17 cellular contexts compared by ENCODE assay signal in the genomic region with DNA sequence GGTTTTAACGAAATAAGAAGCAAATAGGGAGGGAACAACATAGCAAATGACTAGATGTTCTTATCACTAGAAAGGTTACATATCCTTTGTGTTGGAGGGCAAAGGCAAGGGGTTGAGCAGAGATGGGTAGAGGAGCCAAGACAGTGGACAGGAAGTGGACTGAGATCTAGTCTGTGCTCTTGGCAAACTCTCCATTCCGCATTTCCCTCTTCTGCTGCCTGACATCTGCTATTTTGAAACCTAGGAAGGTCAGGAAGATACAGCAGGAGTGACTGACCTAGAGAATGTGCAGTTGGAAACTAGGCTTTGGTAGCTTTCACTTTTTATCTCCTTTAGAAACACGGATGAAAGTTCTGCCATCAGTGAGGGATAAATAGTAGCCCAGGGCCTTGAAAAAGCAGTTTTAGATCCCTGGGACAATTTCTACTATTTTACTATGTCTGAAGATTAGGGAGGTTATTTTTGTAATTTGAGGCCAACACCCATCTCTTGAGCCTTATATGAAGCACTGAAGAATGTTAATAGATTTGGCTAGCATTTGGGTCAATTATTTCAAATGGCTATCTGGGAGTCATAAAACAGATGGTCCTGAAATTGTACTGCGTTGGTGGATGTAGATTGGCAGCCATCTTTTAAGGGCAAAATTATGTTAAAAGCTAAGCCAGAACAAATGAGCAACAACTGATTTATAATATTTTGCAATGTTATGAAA.
"Had no signal": no experiment of that assay in that cellular context is flagged by ENCODE, and none has a peak within 500 bp of the region (broad histone marks: within the 10 kb centered on the region; RNA-seq: fewer than 3 reads in every experiment).

No MANE protein-coding gene starts in this region.

- H3K27ac Mint-ChIP-seq: activated B cell treated with CpG ODN at 0.5 μM for 24 hours; activated CD4-positive, alpha-beta T cell treated with anti-CD3 and anti-CD28 coated beads, Interleukin-2, amount 10 ng/mL, durations not matched to agents 24 days and 14 days; activated naive CD8-positive, alpha-beta T cell treated with anti-CD3 and anti-CD28 coated beads for 36 hours; stimulated activated naive CD8-positive, alpha-beta T cell treated with anti-CD3 and anti-CD28 coated beads, Interleukin-15, Interleukin-2, amounts not matched to agents 100 ng/mL and 50 ng/mL, for 24 hours; T-helper 2 cell treated with Interferon-gamma antibody and Interleukin-4, amounts not matched to agents 5 μg/mL and 100 μg/mL, for 36 hours had no signal

- H3K4me3 Mint-ChIP-seq: activated B cell treated with CpG ODN at 0.5 μM for 24 hours; activated CD4-positive, alpha-beta T cell treated with anti-CD3 and anti-CD28 coated beads, Interleukin-2, amount 10 ng/mL, durations not matched to agents 24 days and 14 days; activated naive CD8-positive, alpha-beta T cell treated with anti-CD3 and anti-CD28 coated beads for 36 hours; central memory CD8-positive, alpha-beta T cell; naive thymus-derived CD4-positive, alpha-beta T cell; stimulated activated naive CD8-positive, alpha-beta T cell treated with anti-CD3 and anti-CD28 coated beads, Interleukin-15, Interleukin-2, amounts not matched to agents 100 ng/mL and 50 ng/mL, for 24 hours; T-helper 2 cell treated with Interferon-gamma antibody and Interleukin-4, amounts not matched to agents 5 μg/mL and 100 μg/mL, for 36 hours had no signal

- ATAC-seq: foreskin keratinocyte; naive thymus-derived CD4-positive, alpha-beta T cell; psoas muscle; sciatic nerve had no signal

- H3K36me3 Mint-ChIP-seq: activated naive CD8-positive, alpha-beta T cell treated with anti-CD3 and anti-CD28 coated beads for 36 hours had no signal

- H3K27ac ChIP-seq: brain microvascular endothelial cell, esophagus squamous epithelium, foreskin keratinocyte, psoas muscle had no signal

- H3K27me3 Mint-ChIP-seq: activated B cell treated with CpG ODN at 0.5 μM for 24 hours; activated CD4-positive, alpha-beta T cell treated with anti-CD3 and anti-CD28 coated beads, Interleukin-2, amount 10 ng/mL, durations not matched to agents 24 days and 14 days; activated naive CD8-positive, alpha-beta T cell treated with anti-CD3 and anti-CD28 coated beads for 36 hours; central memory CD8-positive, alpha-beta T cell had no signal

- H3K4me1 ChIP-seq: psoas muscle had no signal

- H3K9me3 ChIP-seq: psoas muscle, testis had no signal

- DNase-seq: activated B cell treated with CpG ODN at 0.5 μM for 24 hours; activated CD4-positive, alpha-beta T cell treated with anti-CD3 and anti-CD28 coated beads, Interleukin-2, amount 10 ng/mL, durations not matched to agents 24 days and 14 days; activated naive CD8-positive, alpha-beta T cell treated with anti-CD3 and anti-CD28 coated beads for 36 hours; brain microvascular endothelial cell; effector CD4-positive, alpha-beta T cell; esophagus squamous epithelium; foreskin keratinocyte; glutamatergic neuron; kidney glomerular epithelial cell; naive thymus-derived CD4-positive, alpha-beta T cell; psoas muscle; testis had no signal

- H3K27me3 ChIP-seq: brain microvascular endothelial cell, esophagus squamous epithelium, foreskin keratinocyte, testis had no signal

- H3K4me3 ChIP-seq: coronary artery, esophagus squamous epithelium, psoas muscle, testis had no signal

- H3K36me3 ChIP-seq: brain microvascular endothelial cell, esophagus squamous epithelium had no signal
